1 cellular context compared by ENCODE assay signal in genomic region chr3:116001063-116001765, GRCh38.
TF ChIP-seq lines count a peak whose summit lies in the region.

No MANE protein-coding gene starts in this region.

TF ChIP-seq in K562, 482 proteins besides CTCF, POLR2A, EP300 and RAD21 (continued from another document):
- TF ChIP-seq, protein P1, sequence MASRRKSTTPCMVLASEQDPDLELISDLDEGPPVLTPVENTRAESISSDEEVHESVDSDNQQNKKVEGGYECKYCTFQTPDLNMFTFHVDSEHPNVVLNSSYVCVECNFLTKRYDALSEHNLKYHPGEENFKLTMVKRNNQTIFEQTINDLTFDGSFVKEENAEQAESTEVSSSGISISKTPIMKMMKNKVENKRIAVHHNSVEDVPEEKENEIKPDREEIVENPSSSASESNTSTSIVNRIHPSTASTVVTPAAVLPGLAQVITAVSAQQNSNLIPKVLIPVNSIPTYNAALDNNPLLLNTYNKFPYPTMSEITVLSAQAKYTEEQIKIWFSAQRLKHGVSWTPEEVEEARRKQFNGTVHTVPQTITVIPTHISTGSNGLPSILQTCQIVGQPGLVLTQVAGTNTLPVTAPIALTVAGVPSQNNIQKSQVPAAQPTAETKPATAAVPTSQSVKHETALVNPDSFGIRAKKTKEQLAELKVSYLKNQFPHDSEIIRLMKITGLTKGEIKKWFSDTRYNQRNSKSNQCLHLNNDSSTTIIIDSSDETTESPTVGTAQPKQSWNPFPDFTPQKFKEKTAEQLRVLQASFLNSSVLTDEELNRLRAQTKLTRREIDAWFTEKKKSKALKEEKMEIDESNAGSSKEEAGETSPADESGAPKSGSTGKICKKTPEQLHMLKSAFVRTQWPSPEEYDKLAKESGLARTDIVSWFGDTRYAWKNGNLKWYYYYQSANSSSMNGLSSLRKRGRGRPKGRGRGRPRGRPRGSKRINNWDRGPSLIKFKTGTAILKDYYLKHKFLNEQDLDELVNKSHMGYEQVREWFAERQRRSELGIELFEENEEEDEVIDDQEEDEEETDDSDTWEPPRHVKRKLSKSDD (conservative IDR thresholded peaks at IDR 0.05; ENCODE audit: low read length) = no peak
- TF ChIP-seq SIN3B (IDR thresholded peaks at IDR 0.05; ENCODE audit: low read depth) = no peak
- no peak for TF ChIP-seq DACH1 (IDR thresholded peaks at IDR 0.05; ENCODE audit: partially characterized antibody)
- TF ChIP-seq GABPB2 (CRISPR knock-in tag; conservative IDR thresholded peaks at IDR 0.05) = no peak
- no peak for TF ChIP-seq BRD9 (IDR thresholded peaks at IDR 0.05; ENCODE audit: low read depth, partially characterized antibody)
- no peak for TF ChIP-seq KAT7 (CRISPR knock-in tag; IDR thresholded peaks at IDR 0.05; ENCODE audit: borderline replicate concordance)
- TF ChIP-seq HDAC6 (IDR thresholded peaks at IDR 0.05; ENCODE audit: low read depth, low read length) = no peak
- no peak for TF ChIP-seq SNRNP70 (optimal IDR thresholded peaks at IDR 0.05; ENCODE audit: low read depth, low read length)
- no peak for TF ChIP-seq PCBP2 (IDR thresholded peaks at IDR 0.05; ENCODE audit: low read depth, low read length, poor library complexity, severe bottlenecking)
- no peak for TF ChIP-seq SRSF3 (IDR thresholded peaks at IDR 0.05; ENCODE audit: insufficient read depth, low read length)
- no peak for TF ChIP-seq ZFPM2 (CRISPR knock-in tag; IDR thresholded peaks at IDR 0.05)
- no peak for TF ChIP-seq LCOR (CRISPR knock-in tag; IDR thresholded peaks at IDR 0.05)
- TF ChIP-seq PHF20 (IDR thresholded peaks at IDR 0.05; ENCODE audit: partially characterized antibody) = no peak
